In the genomic region with DNA sequence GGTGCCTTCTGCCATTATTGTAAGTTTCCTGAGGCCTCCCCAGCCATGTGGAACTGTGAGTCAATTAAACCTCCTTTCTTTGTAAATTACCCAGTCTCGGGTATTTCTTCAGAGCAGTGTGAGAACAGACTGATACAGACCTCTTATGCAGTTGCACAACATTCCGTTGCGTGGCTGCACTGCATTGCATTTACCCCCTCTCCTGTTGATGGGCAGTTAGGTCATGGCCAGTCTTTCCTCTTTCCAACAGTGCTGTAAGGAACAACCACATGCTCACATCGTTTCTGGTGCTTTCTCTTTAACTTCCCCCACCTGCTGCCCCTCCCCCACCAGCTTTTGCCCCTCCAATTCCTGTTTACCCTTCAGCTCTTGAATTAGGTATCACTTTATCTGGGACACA, we compare ENCODE assay signal across 1 cellular context.
TF ChIP-seq lines count a peak whose summit lies in the region.

No MANE protein-coding gene starts in this region.

TF ChIP-seq in H1, 55 proteins besides CTCF, POLR2A, EP300 and RAD21:
- TF ChIP-seq GABPA (IDR thresholded peaks at IDR 0.05; ENCODE audit: borderline replicate concordance, insufficient read depth, low read length) (no peak), CEBPB (IDR thresholded peaks at IDR 0.05; ENCODE audit: low read depth, low read length) (0 out of 2 replicates have a peak, but pooled peaks have one; percentile 12)
